1 cellular context compared by ENCODE assay signal in genomic region chr2:202911513-202912341, GRCh38.
TF ChIP-seq lines count a peak whose summit lies in the region.

Gene CARF, plus strand, starts transcription at chr2:202912275. Its CDS starts 29,628 bp downstream, at chr2:202941903.
Gene WDR12, minus strand, starts transcription at chr2:202911673. Its CDS starts 197 bp downstream, at chr2:202911476.

TF ChIP-seq in IMR-90, 13 proteins besides CTCF, POLR2A, EP300 and RAD21 (continued from another document):
- TF ChIP-seq CHD1 (IDR thresholded peaks at IDR 0.05; ENCODE audit: low read depth, low read length): no peak
- no peak for TF ChIP-seq RFX5 (IDR thresholded peaks at IDR 0.05; ENCODE audit: low read depth, low read length)
- TF ChIP-seq NFE2L2 (IDR thresholded peaks at IDR 0.05; ENCODE audit: low read depth, low read length): no peak
- TF ChIP-seq RCOR1 (IDR thresholded peaks at IDR 0.05; ENCODE audit: insufficient replicate concordance, low read length): no peak
- TF ChIP-seq CEBPB (IDR thresholded peaks at IDR 0.05; ENCODE audit: low read depth, low read length): no peak
